Comparison of ENCODE assay signal across 30 cellular contexts in genomic region chr9:37555786-37556185, GRCh38. TPM values are rescaled to one million over a fixed set of nuclear protein-coding genes. Genes with fewer than 3 reads are reported as not detected.
DNase-seq lines count a peak whose midpoint lies in the region; ATAC-seq and TF ChIP-seq lines count a peak whose summit lies in the region.
"Had no signal": no experiment of that assay in that cellular context is flagged by ENCODE, and none has a peak within 500 bp of the region (broad histone marks: within the 10 kb centered on the region; RNA-seq: fewer than 3 reads in every experiment).

No MANE protein-coding gene starts in this region.

- H3K27ac ChIP-seq in osteoblast (ENCODE audit: low read depth, low read length) (peak overlapping the region; percentile 63), right atrium auricular region (no peak overlapping the region)
- H3K27ac ChIP-seq: ascending aorta, foreskin keratinocyte, heart right ventricle, stomach, thyroid gland, VCaP had no signal

- peaks cover 16% of the 10 kb centered on the region for H3K79me2 ChIP-seq in osteoblast (ENCODE audit: insufficient read depth, low read length)

- no peaks in the 10 kb centered on the region for H3K36me3 ChIP-seq in osteoblast (ENCODE audit: insufficient read depth, low read length)
- H3K36me3 ChIP-seq in right atrium auricular region: no peaks in the 10 kb centered on the region
- H3K36me3 ChIP-seq: ascending aorta, heart right ventricle, stomach, thyroid gland had no signal

- H4K20me1 ChIP-seq in osteoblast (ENCODE audit: insufficient read depth, low read length): peaks cover 9% of the 10 kb centered on the region

- H3K9me3 ChIP-seq in osteoblast (ENCODE audit: low read depth, low read length) (no peaks in the 10 kb centered on the region), right atrium auricular region (no peaks in the 10 kb centered on the region)
- H3K9me3 ChIP-seq: ascending aorta, heart right ventricle, stomach, thyroid gland had no signal

- H3K4me3 ChIP-seq in osteoblast (ENCODE audit: insufficient read depth, low read length) (no peak overlapping the region), right atrium auricular region (no peak overlapping the region)
- H3K4me3 ChIP-seq: ascending aorta, heart right ventricle, skin epidermis, stomach, thyroid gland had no signal

- H3K4me2 ChIP-seq in osteoblast (ENCODE audit: insufficient read depth, low read length): no peak overlapping the region

- peak; percentile 64 for DNase-seq in EH (ENCODE audit: low read depth)
- DNase-seq in fibroblast of gingiva (ENCODE audit: low read depth): peak; percentile 41
- peak; percentile 70 for DNase-seq in osteoblast (ENCODE audit: insufficient read length, low spot score, missing footprints)
- no peak for DNase-seq in right atrium auricular region (ENCODE audit: low spot score)
- no peak for DNase-seq in foreskin melanocyte
- DNase-seq: activated CD4-positive, alpha-beta T cell treated with anti-CD3 and anti-CD28 coated beads for 48 hours; activated CD8-positive, alpha-beta memory T cell treated with anti-CD3 and anti-CD28 coated beads for 24 hours; activated effector memory CD4-positive, alpha-beta T cell treated with Interleukin-2 at 50 U/mL for 16 hours; C1 segment of cervical spinal cord; cerebellar nuclear complex; foreskin keratinocyte; H7; heart right ventricle; left cardiac atrium; naive B cell; NCI-H1092 treated with DMSO at 0.1 percent for 48 hours; NCI-H1930; NCI-H526; NK-92 treated with Interleukin-12 subunit alpha and Interleukin-12 subunit beta, amount 100 ng/mL, for 24 hours; nucleus accumbens; PC-3; Right ventricle myocardium superior; stimulated activated CD8-positive, alpha-beta memory T cell treated with anti-CD3 and anti-CD28 coated beads, Interleukin-4, amount 100 ng/mL, for 48 hours; stomach; thyroid gland had no signal

- H3K27me3 ChIP-seq in osteoblast (ENCODE audit: insufficient read depth, low read length): no peaks in the 10 kb centered on the region
- H3K27me3 ChIP-seq in right atrium auricular region: no peaks in the 10 kb centered on the region
- H3K27me3 ChIP-seq: ascending aorta, foreskin keratinocyte, heart right ventricle, stomach, thyroid gland had no signal

- H3K4me1 ChIP-seq in osteoblast (ENCODE audit: insufficient read depth, low read length) (peaks cover 5% of the 10 kb centered on the region), right atrium auricular region (no peaks in the 10 kb centered on the region)
- H3K4me1 ChIP-seq: ascending aorta, foreskin keratinocyte, heart right ventricle, stomach, thyroid gland had no signal

- peak; percentile 32; the same call in 2 of the 3 replicates for ATAC-seq in SK-N-SH treated with all-trans-retinoic acid at 6 μM for 48 hours
- no peak for ATAC-seq in GM19023 (IDR thresholded peaks at IDR 0.05; ENCODE audit: unreplicated experiment)
- ATAC-seq: foreskin keratinocyte, heart right ventricle, left cardiac atrium, PC-3 had no signal

- no peak for TF ChIP-seq CTCF in osteoblast (IDR thresholded peaks at IDR 0.05; ENCODE audit: extremely low read depth, low read depth, low read length)
- TF ChIP-seq CTCF in right atrium auricular region (IDR thresholded peaks at IDR 0.05): no peak

- H2AFZ ChIP-seq in osteoblast (ENCODE audit: low read length): no peak overlapping the region

TF ChIP-seq in SK-N-SH treated with all-trans-retinoic acid at 6 μM for 48 hours, 23 proteins besides CTCF, POLR2A, EP300 and RAD21:
- TF ChIP-seq RARB (CRISPR knock-in tag; IDR thresholded peaks at IDR 0.05): no peak
- TF ChIP-seq TOX (CRISPR knock-in tag; IDR thresholded peaks at IDR 0.05; ENCODE audit: borderline replicate concordance): no peak
- TF ChIP-seq ZC3H10 (CRISPR knock-in tag; IDR thresholded peaks at IDR 0.05): no peak
- TF ChIP-seq PPARA (CRISPR knock-in tag; IDR thresholded peaks at IDR 0.05; ENCODE audit: borderline replicate concordance): no peak
- TF ChIP-seq ZFP30 (CRISPR knock-in tag; IDR thresholded peaks at IDR 0.05): no peak
- no peak for TF ChIP-seq OSR1 (CRISPR knock-in tag; IDR thresholded peaks at IDR 0.05)
- no peak for TF ChIP-seq PATZ1 (CRISPR knock-in tag; IDR thresholded peaks at IDR 0.05; ENCODE audit: borderline replicate concordance)
- TF ChIP-seq SNAI2 (CRISPR knock-in tag; IDR thresholded peaks at IDR 0.05): no peak
- no peak for TF ChIP-seq ZNF70 (CRISPR knock-in tag; IDR thresholded peaks at IDR 0.05)
- TF ChIP-seq TSHZ2 (CRISPR knock-in tag; IDR thresholded peaks at IDR 0.05): no peak
- TF ChIP-seq ZNF8 (CRISPR knock-in tag; IDR thresholded peaks at IDR 0.05): no peak
- TF ChIP-seq ESRRG (CRISPR knock-in tag; IDR thresholded peaks at IDR 0.05): no peak
- no peak for TF ChIP-seq ZNF565 (CRISPR knock-in tag; conservative IDR thresholded peaks at IDR 0.05; ENCODE audit: low read depth)
TF ChIP-seq in SK-N-SH treated with all-trans-retinoic acid at 6 μM for 48 hours: peak in this region for 0.

RNA-seq across cellular contexts. Expression of gene FBXO10, which starts 20.4 kb away (rescaled TPM):
- total RNA-seq in osteoblast (27.7 and 28.6 TPM in 2 replicates), right atrium auricular region (1 to 10 TPM; 5.5 to 5.7 TPM)

RNA-seq across cellular contexts. Expression of gene TOMM5, which starts 36.6 kb away (rescaled TPM):
- total RNA-seq in osteoblast (69.5 and 72.4 TPM in 2 replicates), right atrium auricular region (10 to 100 TPM; 45.5 to 63.9 TPM)

Comparison
In these comparisons a context has a peak if more than half of its experiments do, and no peak if none do; other contexts are left out.
1. DNase-seq: peak in EH (single experiment), fibroblast of gingiva (single experiment) and osteoblast (single experiment); none in right atrium auricular region (single experiment) and foreskin melanocyte (single experiment).